Comparison of ENCODE assay signal across 1 cellular context in the genomic region with DNA sequence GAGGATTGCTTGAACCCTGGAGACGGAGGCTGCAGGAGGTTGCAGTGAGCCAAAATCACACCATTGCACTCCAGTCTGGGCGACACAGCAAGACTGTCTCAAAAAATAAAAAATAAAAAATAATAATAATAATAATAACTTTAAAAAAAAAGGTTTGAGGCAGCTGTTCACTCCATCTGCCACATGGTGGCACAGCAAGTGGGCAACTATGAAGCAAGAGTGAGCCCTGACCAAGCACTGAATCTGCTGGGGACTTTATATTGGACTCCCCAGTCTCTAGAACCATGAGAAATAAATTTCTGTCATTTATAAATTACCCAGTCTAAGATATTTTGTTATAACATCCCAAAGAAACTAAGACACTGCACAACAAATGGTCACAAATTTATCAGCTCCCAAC.
TF ChIP-seq lines count a peak whose summit lies in the region.

No MANE protein-coding gene starts in this region.

TF ChIP-seq in HCT116, 20 proteins besides CTCF, POLR2A, EP300 and RAD21 (continued from another document):
- TF ChIP-seq, protein P1, sequence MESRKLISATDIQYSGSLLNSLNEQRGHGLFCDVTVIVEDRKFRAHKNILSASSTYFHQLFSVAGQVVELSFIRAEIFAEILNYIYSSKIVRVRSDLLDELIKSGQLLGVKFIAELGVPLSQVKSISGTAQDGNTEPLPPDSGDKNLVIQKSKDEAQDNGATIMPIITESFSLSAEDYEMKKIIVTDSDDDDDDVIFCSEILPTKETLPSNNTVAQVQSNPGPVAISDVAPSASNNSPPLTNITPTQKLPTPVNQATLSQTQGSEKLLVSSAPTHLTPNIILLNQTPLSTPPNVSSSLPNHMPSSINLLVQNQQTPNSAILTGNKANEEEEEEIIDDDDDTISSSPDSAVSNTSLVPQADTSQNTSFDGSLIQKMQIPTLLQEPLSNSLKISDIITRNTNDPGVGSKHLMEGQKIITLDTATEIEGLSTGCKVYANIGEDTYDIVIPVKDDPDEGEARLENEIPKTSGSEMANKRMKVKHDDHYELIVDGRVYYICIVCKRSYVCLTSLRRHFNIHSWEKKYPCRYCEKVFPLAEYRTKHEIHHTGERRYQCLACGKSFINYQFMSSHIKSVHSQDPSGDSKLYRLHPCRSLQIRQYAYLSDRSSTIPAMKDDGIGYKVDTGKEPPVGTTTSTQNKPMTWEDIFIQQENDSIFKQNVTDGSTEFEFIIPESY (IDR thresholded peaks at IDR 0.05; ENCODE audit: extremely low read depth, insufficient replicate concordance, low read length), result no peak
- TF ChIP-seq SIN3A (IDR thresholded peaks at IDR 0.05; ENCODE audit: low read depth), result no peak
- TF ChIP-seq YY1 (IDR thresholded peaks at IDR 0.05; ENCODE audit: extremely low read depth, insufficient replicate concordance, low read depth, low read length), result no peak
- TF ChIP-seq ZFX (IDR thresholded peaks at IDR 0.05), result no peak
- no peak for TF ChIP-seq EGR1 (IDR thresholded peaks at IDR 0.05; ENCODE audit: low read depth)
- TF ChIP-seq, protein P2, sequence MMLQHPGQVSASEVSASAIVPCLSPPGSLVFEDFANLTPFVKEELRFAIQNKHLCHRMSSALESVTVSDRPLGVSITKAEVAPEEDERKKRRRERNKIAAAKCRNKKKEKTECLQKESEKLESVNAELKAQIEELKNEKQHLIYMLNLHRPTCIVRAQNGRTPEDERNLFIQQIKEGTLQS (IDR thresholded peaks at IDR 0.05), result no peak
- TF ChIP-seq TCF7L2 (IDR thresholded peaks at IDR 0.05; ENCODE audit: borderline replicate concordance, extremely low read depth, insufficient read depth, insufficient read length), result no peak
- TF ChIP-seq CEBPB (IDR thresholded peaks at IDR 0.05; ENCODE audit: low read depth), result no peak; the same call in 1 of the 2 replicates
- TF ChIP-seq, protein P3, sequence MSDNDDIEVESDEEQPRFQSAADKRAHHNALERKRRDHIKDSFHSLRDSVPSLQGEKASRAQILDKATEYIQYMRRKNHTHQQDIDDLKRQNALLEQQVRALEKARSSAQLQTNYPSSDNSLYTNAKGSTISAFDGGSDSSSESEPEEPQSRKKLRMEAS (IDR thresholded peaks at IDR 0.05), result no peak
- TF ChIP-seq SRF (IDR thresholded peaks at IDR 0.05; ENCODE audit: low read depth), result no peak
- TF ChIP-seq EZH2 (IDR thresholded peaks at IDR 0.05), result no peak
- TF ChIP-seq JUND (IDR thresholded peaks at IDR 0.05), result no peak
